In genomic region chr7:115097175-115097671, GRCh38 we compare ENCODE assay signal across 14 cellular contexts.
DNase-seq lines count a peak whose midpoint lies in the region; ATAC-seq lines count a peak whose summit lies in the region.
"Had no signal": no experiment of that assay in that cellular context is flagged by ENCODE, and none has a peak within 500 bp of the region (broad histone marks: within the 10 kb centered on the region; RNA-seq: fewer than 3 reads in every experiment).

No MANE protein-coding gene starts in this region.

- no peak overlapping the region for H3K4me3 ChIP-seq in neuronal stem cell (ENCODE audit: low read length in 2 of 2)
- no peak overlapping the region for H3K4me3 ChIP-seq in CD4-positive, alpha-beta memory T cell (ENCODE audit: low read length in 2 of 2)
- H3K4me3 ChIP-seq: heart left ventricle had no signal

- no peaks in the 10 kb centered on the region for H3K36me3 Mint-ChIP-seq in CD4-positive, alpha-beta memory T cell

- H4K91ac ChIP-seq in neuronal stem cell (ENCODE audit: low read depth, low read length, poor library complexity), result no peak overlapping the region

- H3K4me1 ChIP-seq in neuronal stem cell (ENCODE audit: control insufficient read depth in 2 of 2, insufficient read depth in 1 of 2, low read depth in 1 of 2, low read length in 2 of 2), result peaks cover 1 to 6% of the 10 kb centered on the region in 2 donors
- H3K4me1 ChIP-seq in CD4-positive, alpha-beta memory T cell (ENCODE audit: insufficient read depth, low read length), result peaks cover 9% of the 10 kb centered on the region
- H3K4me1 ChIP-seq: heart left ventricle had no signal

- H2AFZ ChIP-seq in neuronal stem cell (ENCODE audit: low read length), result peak overlapping the region; percentile 62

- no peaks in the 10 kb centered on the region for H3K9me3 Mint-ChIP-seq in CD4-positive, alpha-beta memory T cell
- H3K9me3 Mint-ChIP-seq: activated T-cell treated with anti-CD3 and anti-CD28 coated beads, Interleukin-2, amount 50 U/mL, for 4 hours; central memory CD8-positive, alpha-beta T cell had no signal

- no peak overlapping the region for H4K8ac ChIP-seq in neuronal stem cell (ENCODE audit: low read depth, low read length)

- no peak overlapping the region for H2BK15ac ChIP-seq in neuronal stem cell (ENCODE audit: low read length)

- intact Hi-C loops in CD4-positive, alpha-beta memory T cell (cut with micrococcal nuclease), result no loop called here

- DNase-seq in ELR (ENCODE audit: low read depth), result peak; percentile 87
- DNase-seq in LoVo (ENCODE audit: low spot score), result peak; percentile 51
- peak; percentile 71 for DNase-seq in dermis blood vessel endothelial cell
- DNase-seq in neuronal stem cell (ENCODE audit: low spot score), result no peak
- no peak for DNase-seq in CD4-positive, alpha-beta memory T cell
- DNase-seq in NCI-H748 treated with DMSO at 0.1 percent for 48 hours (lab: John Stamatoyannopoulos, UW), result no peak
- DNase-seq in stimulated activated CD4-positive, alpha-beta T cell treated with anti-CD3 and anti-CD28 coated beads, Interleukin-2, amount 100 ng/mL, for 48 hours, result no peak
- DNase-seq: activated T-cell treated with anti-CD3 and anti-CD28 coated beads, Interleukin-2, amount 50 U/mL, for 4 hours; DMS153; heart left ventricle; midbrain; NCI-H1417 had no signal

- no peak overlapping the region for H3K27ac ChIP-seq in neuronal stem cell (replicated peaks; ENCODE audit: low read length)
- no peak overlapping the region for H3K27ac ChIP-seq in CD4-positive, alpha-beta memory T cell (ENCODE audit: low read depth, low read length)
- H3K27ac ChIP-seq: heart left ventricle had no signal

- H2BK120ac ChIP-seq in neuronal stem cell (ENCODE audit: low read depth, low read length), result no peak overlapping the region

- no peak overlapping the region for H3K14ac ChIP-seq in neuronal stem cell (ENCODE audit: low read length)

- H3K9ac ChIP-seq in neuronal stem cell (ENCODE audit: low read depth, low read length, poor library complexity), result no peak overlapping the region

- no peak for ATAC-seq in HG02840 (IDR thresholded peaks at IDR 0.05; ENCODE audit: low FRiP score, unreplicated experiment)
- ATAC-seq: activated T-cell treated with anti-CD3 and anti-CD28 coated beads, Interleukin-2, amount 50 U/mL, for 4 hours; heart left ventricle had no signal

- POLR2A ChIA-PET in CD4-positive, alpha-beta memory T cell (lab: Charles Lee; ENCODE audit: partially characterized antibody), result no interaction called here

- H3K18ac ChIP-seq in neuronal stem cell (ENCODE audit: low read length), result no peak overlapping the region

- H3K27me3 ChIP-seq in neuronal stem cell (ENCODE audit: control insufficient read depth in 3 of 3, insufficient read depth in 3 of 3, low read depth in 1 of 3, low read length in 3 of 3), result no peaks in the 10 kb centered on the region
- H3K27me3 ChIP-seq in CD4-positive, alpha-beta memory T cell (ENCODE audit: insufficient read depth, low read length), result no peaks in the 10 kb centered on the region
- H3K27me3 ChIP-seq: heart left ventricle had no signal

- H2BK5ac ChIP-seq in neuronal stem cell (ENCODE audit: low read length), result no peak overlapping the region

- H3K4me2 ChIP-seq in neuronal stem cell (ENCODE audit: insufficient read depth, low read length, poor library complexity, severe bottlenecking), result no peak overlapping the region

- H3K23ac ChIP-seq in neuronal stem cell (ENCODE audit: low read depth, low read length, poor library complexity), result no peak overlapping the region

- H3K4me3 Mint-ChIP-seq in CD4-positive, alpha-beta memory T cell, result no peak overlapping the region
- H3K4me3 Mint-ChIP-seq: activated T-cell treated with anti-CD3 and anti-CD28 coated beads, Interleukin-2, amount 50 U/mL, for 4 hours; central memory CD8-positive, alpha-beta T cell had no signal

- no peak overlapping the region for H2AK5ac ChIP-seq in neuronal stem cell (ENCODE audit: low read depth, low read length)

- H3K4ac ChIP-seq in neuronal stem cell (ENCODE audit: low read length), result no peak overlapping the region

- peaks cover 0 to 3% of the 10 kb centered on the region in 2 donors for H3K27me3 Mint-ChIP-seq in CD4-positive, alpha-beta memory T cell

- H3K27ac Mint-ChIP-seq in CD4-positive, alpha-beta memory T cell, result no peak overlapping the region

- peaks cover 7 to 17% (median 10%) of the 10 kb centered on the region in 4 donors for H3K4me1 Mint-ChIP-seq in CD4-positive, alpha-beta memory T cell
- H3K4me1 Mint-ChIP-seq: central memory CD8-positive, alpha-beta T cell had no signal

- H2BK12ac ChIP-seq in neuronal stem cell (ENCODE audit: low read length), result no peak overlapping the region

- WGBS in neuronal stem cell (ENCODE audit: extremely low coverage in 2 of 2, insufficient read length in 2 of 2, insufficient replicate concordance in 1 of 2), 2 donors, result no CpG with 5 or more reads among the region's 3 CpGs

- no peaks in the 10 kb centered on the region for H3K79me1 ChIP-seq in neuronal stem cell (ENCODE audit: low read depth, low read length)

- CTCF ChIA-PET in CD4-positive, alpha-beta memory T cell (lab: Charles Lee; ENCODE audit: partially characterized antibody), result no interaction called here

- H3K36me3 ChIP-seq in neuronal stem cell (replicated peaks in 1 of 2; ENCODE audit: control insufficient read depth in 2 of 2, insufficient read depth in 2 of 2, low read length in 2 of 2), result no peaks in the 10 kb centered on the region
- no peaks in the 10 kb centered on the region for H3K36me3 ChIP-seq in CD4-positive, alpha-beta memory T cell (ENCODE audit: insufficient read depth, low read length)
- H3K36me3 ChIP-seq: heart left ventricle had no signal

- H3K9me3 ChIP-seq in neuronal stem cell (replicated peaks in 1 of 2; ENCODE audit: control insufficient read depth in 2 of 2, insufficient read depth in 1 of 2, low read depth in 1 of 2, low read length in 2 of 2), result no peaks in the 10 kb centered on the region
- no peaks in the 10 kb centered on the region for H3K9me3 ChIP-seq in CD4-positive, alpha-beta memory T cell (ENCODE audit: control insufficient read depth in 1 of 2, low read length in 2 of 2)
- H3K9me3 ChIP-seq: heart left ventricle had no signal

Comparison
In these comparisons a context has a peak if more than half of its experiments do, and no peak if none do; other contexts are left out.
1. DNase-seq: peak in ELR (single experiment), LoVo (single experiment) and dermis blood vessel endothelial cell (single experiment); none in neuronal stem cell (single experiment), CD4-positive, alpha-beta memory T cell (0 of 5), NCI-H748 treated with DMSO at 0.1 percent for 48 hours (single experiment) and stimulated activated CD4-positive, alpha-beta T cell treated with anti-CD3 and anti-CD28 coated beads, Interleukin-2, amount 100 ng/mL, for 48 hours (0 of 2).